18 cellular contexts compared by ENCODE assay signal in genomic region chr19:16334421-16334820, GRCh38. TPM values are rescaled to one million over a fixed set of nuclear protein-coding genes. Genes with fewer than 3 reads are reported as not detected.
DNase-seq lines count a peak whose midpoint lies in the region; ATAC-seq and TF ChIP-seq lines count a peak whose summit lies in the region.
"Had no signal": no experiment of that assay in that cellular context is flagged by ENCODE, and none has a peak within 500 bp of the region (broad histone marks: within the 10 kb centered on the region; RNA-seq: fewer than 3 reads in every experiment).

No MANE protein-coding gene starts in this region.

- no peak overlapping the region for H3K27ac ChIP-seq in CD4-positive, CD25-positive, alpha-beta regulatory T cell (ENCODE audit: insufficient read depth, low read length, poor library complexity, severe bottlenecking)
- H3K27ac ChIP-seq in IMR-90 (ENCODE audit: insufficient read depth, low read length) (no peak overlapping the region), lower lobe of right lung (no peak overlapping the region)
- H3K27ac ChIP-seq: KMS-11, PC-9, SJSA1 had no signal

- dilution Hi-C loops in IMR-90 (cut with HindIII; ENCODE audit: low sequenced_read_pairs, unreplicated experiment): no loop called here

- no peak overlapping the region for H2BK15ac ChIP-seq in IMR-90 (ENCODE audit: low read depth, low read length)

- H3K4me1 ChIP-seq in CD4-positive, CD25-positive, alpha-beta regulatory T cell (ENCODE audit: control insufficient read depth, insufficient read depth, low read length, poor library complexity, severe bottlenecking): peaks cover 50% of the 10 kb centered on the region
- H3K4me1 ChIP-seq in IMR-90 (ENCODE audit: control insufficient read depth, insufficient read depth, low read length): peaks cover 18% of the 10 kb centered on the region
- H3K4me1 ChIP-seq in lower lobe of right lung: peaks cover 28% of the 10 kb centered on the region

- no peak; the same call in 1 of the 2 replicates for TF ChIP-seq POLR2A in IMR-90 (IDR thresholded peaks at IDR 0.05; ENCODE audit: low read depth, low read length)

- peak overlapping the region; percentile 54 for H3K4ac ChIP-seq in IMR-90 (ENCODE audit: low read depth, low read length)

- H3K9me3 ChIP-seq in CD4-positive, CD25-positive, alpha-beta regulatory T cell (ENCODE audit: control insufficient read depth in 2 of 2, low read length in 2 of 2): no peaks in the 10 kb centered on the region
- H3K9me3 ChIP-seq in IMR-90 (ENCODE audit: control insufficient read depth, insufficient read depth, low read length) (no peaks in the 10 kb centered on the region), lower lobe of right lung (no peaks in the 10 kb centered on the region)
- H3K9me3 ChIP-seq: SJSA1 had no signal

- H3K9me1 ChIP-seq in IMR-90 (ENCODE audit: insufficient read depth, low read length): peaks cover 11% of the 10 kb centered on the region

- H3K23ac ChIP-seq in IMR-90 (ENCODE audit: low read depth, low read length): no peak overlapping the region

- POLR2A ChIA-PET in IMR-90 (lab: Charles Lee; ENCODE audit: unreplicated experiment): no interaction called here

- 0 out of 2 replicates have a peak overlapping the region, but pooled peaks have one; percentile 53 for H2AK5ac ChIP-seq in IMR-90 (ENCODE audit: low read depth, low read length)

- no peak overlapping the region for H4K5ac ChIP-seq in IMR-90 (ENCODE audit: low read depth, low read length)

- H3K56ac ChIP-seq in IMR-90 (ENCODE audit: extremely low read depth, insufficient read depth, low read length): no peak overlapping the region

- TF ChIP-seq RAD21 in IMR-90 (IDR thresholded peaks at IDR 0.05; ENCODE audit: low read length): no peak

- CTCF ChIA-PET in IMR-90 (lab: Yijun Ruan, JAX): no interaction called here

- no peaks in the 10 kb centered on the region for H3K27me3 ChIP-seq in CD4-positive, CD25-positive, alpha-beta regulatory T cell (ENCODE audit: control insufficient read depth, insufficient read depth, low read length)
- H3K27me3 ChIP-seq in IMR-90 (ENCODE audit: control insufficient read depth, insufficient read depth, low read length) (no peaks in the 10 kb centered on the region), lower lobe of right lung (ENCODE audit: low read depth) (no peaks in the 10 kb centered on the region)
- H3K27me3 ChIP-seq: SJSA1 had no signal

- no peak overlapping the region for H3K14ac ChIP-seq in IMR-90 (replicated peaks; ENCODE audit: low read depth, low read length)

- no peaks in the 10 kb centered on the region for H3K27me3 Mint-ChIP-seq in CD4-positive, CD25-positive, alpha-beta regulatory T cell
- H3K27me3 Mint-ChIP-seq in effector memory CD8-positive, alpha-beta T cell: no peaks in the 10 kb centered on the region
- H3K27me3 Mint-ChIP-seq in natural killer cell treated with Interleukin-12 subunit alpha and Interleukin-12 subunit beta and Interleukin-15 and Interleukin-18, amount 100 ng/mL, for 72 hours: peaks cover 0 to 2% of the 10 kb centered on the region in 2 donors
- peaks cover 6% of the 10 kb centered on the region for H3K27me3 Mint-ChIP-seq in glutamatergic neuron (ENCODE audit: unreplicated experiment)
- peaks cover 14% of the 10 kb centered on the region for H3K27me3 Mint-ChIP-seq in activated naive CD8-positive, alpha-beta T cell treated with anti-CD3 and anti-CD28 coated beads, Interleukin-2, amount 50 U/mL, for 24 hours

- H2AK9ac ChIP-seq in IMR-90 (replicated peaks; ENCODE audit: low read depth, low read length, poor library complexity): no peak overlapping the region

- TF ChIP-seq CTCF in IMR-90 (conservative IDR thresholded peaks at IDR 0.05; ENCODE audit: low read depth, low read length) (no peak), glutamatergic neuron (IDR thresholded peaks at IDR 0.05; ENCODE audit: partially characterized antibody, unreplicated experiment) (no peak), lower lobe of right lung (IDR thresholded peaks at IDR 0.05) (no peak)

- H2BK5ac ChIP-seq in IMR-90 (ENCODE audit: low read depth, low read length, poor library complexity, severe bottlenecking): no peak overlapping the region

- H3K36me3 ChIP-seq in CD4-positive, CD25-positive, alpha-beta regulatory T cell (ENCODE audit: control insufficient read depth, insufficient read depth, low read length): no peaks in the 10 kb centered on the region
- no peaks in the 10 kb centered on the region for H3K36me3 ChIP-seq in IMR-90 (ENCODE audit: control insufficient read depth, insufficient read depth, low read length)
- no peaks in the 10 kb centered on the region for H3K36me3 ChIP-seq in lower lobe of right lung

- H2AFZ ChIP-seq in IMR-90 (replicated peaks; ENCODE audit: low read length, poor library complexity): no peak overlapping the region
- H2AFZ ChIP-seq: PC-9 had no signal

- H3K18ac ChIP-seq in IMR-90 (ENCODE audit: low read depth, low read length): no peak overlapping the region

- no peak for DNase-seq in CD4-positive, CD25-positive, alpha-beta regulatory T cell
- DNase-seq in IMR-90: no peak
- DNase-seq in effector memory CD8-positive, alpha-beta T cell: no peak
- DNase-seq in natural killer cell treated with Interleukin-12 subunit alpha and Interleukin-12 subunit beta and Interleukin-15 and Interleukin-18, amount 100 ng/mL, for 72 hours (ENCODE audit: low spot score): no peak
- DNase-seq in glutamatergic neuron: no peak
- no peak for DNase-seq in lower lobe of right lung
- no peak for DNase-seq in cerebellum (ENCODE audit: low spot score)
- no peak for DNase-seq in activated naive CD8-positive, alpha-beta T cell treated with anti-CD3 and anti-CD28 coated beads, Interleukin-2, amount 50 U/mL, for 24 hours
- DNase-seq: AML-193, DMS79 treated with DMSO at 0.1 percent for 48 hours, NCI-H1436 treated with DMSO at 0.1 percent for 48 hours, NCI-H2029 treated with DMSO at 0.1 percent for 48 hours, NCI-H2171 treated with DMSO at 0.1 percent for 48 hours, NCI-H774, PC-9 had no signal

- in situ Hi-C loops in IMR-90 (cut with MboI; ENCODE audit: low sequenced_read_pairs): no loop called here

- H3K79me1 ChIP-seq in IMR-90 (ENCODE audit: low read depth in 1 of 2, low read length in 2 of 2): no peaks in the 10 kb centered on the region; a peak in 1 of 4 replicates

- peak overlapping the region; percentile 35; the same call in 1 of the 2 replicates for H2BK120ac ChIP-seq in IMR-90 (ENCODE audit: low read depth, low read length)

- peak overlapping the region in 1 of 4 donors; percentile 40 for H3K4me3 Mint-ChIP-seq in CD4-positive, CD25-positive, alpha-beta regulatory T cell
- peak overlapping the region in 1 of 2 donors; percentile 40 for H3K4me3 Mint-ChIP-seq in effector memory CD8-positive, alpha-beta T cell
- peak overlapping the region; percentile 11 for H3K4me3 Mint-ChIP-seq in natural killer cell treated with Interleukin-12 subunit alpha and Interleukin-12 subunit beta and Interleukin-15 and Interleukin-18, amount 100 ng/mL, for 72 hours
- no peak overlapping the region for H3K4me3 Mint-ChIP-seq in glutamatergic neuron (ENCODE audit: unreplicated experiment)
- no peak overlapping the region for H3K4me3 Mint-ChIP-seq in activated naive CD8-positive, alpha-beta T cell treated with anti-CD3 and anti-CD28 coated beads, Interleukin-2, amount 50 U/mL, for 24 hours

- WGBS in IMR-90 (ENCODE audit: extremely low coverage in 2 of 2, insufficient read length in 1 of 2), 2 experiments: no CpG with 5 or more reads among the region's 1 CpG

- no peak overlapping the region for H4K91ac ChIP-seq in IMR-90 (ENCODE audit: insufficient read depth, low read depth, low read length)

- no peak overlapping the region; the same call in 1 of the 2 replicates for H2BK20ac ChIP-seq in IMR-90 (ENCODE audit: low read depth, low read length)

- H3K36me3 Mint-ChIP-seq in CD4-positive, CD25-positive, alpha-beta regulatory T cell: peaks cover 8% of the 10 kb centered on the region
- H3K36me3 Mint-ChIP-seq in effector memory CD8-positive, alpha-beta T cell (ENCODE audit: insufficient read depth): peaks cover 56% of the 10 kb centered on the region
- H3K36me3 Mint-ChIP-seq in natural killer cell treated with Interleukin-12 subunit alpha and Interleukin-12 subunit beta and Interleukin-15 and Interleukin-18, amount 100 ng/mL, for 72 hours: no peaks in the 10 kb centered on the region
- no peaks in the 10 kb centered on the region for H3K36me3 Mint-ChIP-seq in glutamatergic neuron (ENCODE audit: unreplicated experiment)
- H3K36me3 Mint-ChIP-seq in activated naive CD8-positive, alpha-beta T cell treated with anti-CD3 and anti-CD28 coated beads, Interleukin-2, amount 50 U/mL, for 24 hours (ENCODE audit: low read depth): no peaks in the 10 kb centered on the region

- no TSS peak for BruUV-seq in IMR-90 (replicated peaks; lab: Mats Ljungman, UMichigan)

- no peak overlapping the region for H3K4me2 ChIP-seq in IMR-90 (ENCODE audit: low read depth, low read length)
- H3K4me2 ChIP-seq: KMS-11, PC-9 had no signal

- no peak for ATAC-seq in CD4-positive, CD25-positive, alpha-beta regulatory T cell (ENCODE audit: low read depth in 2 of 2)
- no peak for ATAC-seq in IMR-90 (ENCODE audit: low read depth)
- ATAC-seq in effector memory CD8-positive, alpha-beta T cell (replicated peaks): no peak
- no peak for ATAC-seq in natural killer cell treated with Interleukin-12 subunit alpha and Interleukin-12 subunit beta and Interleukin-15 and Interleukin-18, amount 100 ng/mL, for 72 hours
- ATAC-seq in lower lobe of right lung: no peak
- no peak for ATAC-seq in activated naive CD8-positive, alpha-beta T cell treated with anti-CD3 and anti-CD28 coated beads, Interleukin-2, amount 50 U/mL, for 24 hours
- ATAC-seq: HCT116 had no signal

- peaks cover 0 to 2% (median 0%) of the 10 kb centered on the region in 7 donors for H3K9me3 Mint-ChIP-seq in CD4-positive, CD25-positive, alpha-beta regulatory T cell
- peaks cover 0 to 1% of the 10 kb centered on the region in 2 donors for H3K9me3 Mint-ChIP-seq in effector memory CD8-positive, alpha-beta T cell
- H3K9me3 Mint-ChIP-seq in natural killer cell treated with Interleukin-12 subunit alpha and Interleukin-12 subunit beta and Interleukin-15 and Interleukin-18, amount 100 ng/mL, for 72 hours: no peaks in the 10 kb centered on the region
- H3K9me3 Mint-ChIP-seq in glutamatergic neuron (ENCODE audit: unreplicated experiment): peaks cover 2% of the 10 kb centered on the region
- H3K9me3 Mint-ChIP-seq in activated naive CD8-positive, alpha-beta T cell treated with anti-CD3 and anti-CD28 coated beads, Interleukin-2, amount 50 U/mL, for 24 hours: no peaks in the 10 kb centered on the region

- no peaks in the 10 kb centered on the region for H4K20me1 ChIP-seq in IMR-90 (ENCODE audit: insufficient read depth, low read length)

- H4K8ac ChIP-seq in IMR-90 (ENCODE audit: low read depth in 2 of 2, low read length in 2 of 2): no peak overlapping the region

- H3K27ac Mint-ChIP-seq in CD4-positive, CD25-positive, alpha-beta regulatory T cell: peak overlapping the region; percentile 20 to 66 (median 65)
- H3K27ac Mint-ChIP-seq in effector memory CD8-positive, alpha-beta T cell: peak overlapping the region; percentile 68 to 72
- H3K27ac Mint-ChIP-seq in natural killer cell treated with Interleukin-12 subunit alpha and Interleukin-12 subunit beta and Interleukin-15 and Interleukin-18, amount 100 ng/mL, for 72 hours: peak overlapping the region; percentile 17 to 58
- no peak overlapping the region for H3K27ac Mint-ChIP-seq in glutamatergic neuron (ENCODE audit: unreplicated experiment)
- H3K27ac Mint-ChIP-seq in activated naive CD8-positive, alpha-beta T cell treated with anti-CD3 and anti-CD28 coated beads, Interleukin-2, amount 50 U/mL, for 24 hours: no peak overlapping the region

- intact Hi-C loops in IMR-90 (cut with micrococcal nuclease): no loop called here
- intact Hi-C loops in lower lobe of right lung (cut with DNase I): no loop called here

- no peak overlapping the region for H3K4me3 ChIP-seq in CD4-positive, CD25-positive, alpha-beta regulatory T cell (ENCODE audit: low read depth, low read length)
- no peak overlapping the region for H3K4me3 ChIP-seq in IMR-90 (ENCODE audit: insufficient read depth, low read depth, low read length)
- no peak overlapping the region for H3K4me3 ChIP-seq in lower lobe of right lung
- H3K4me3 ChIP-seq: PC-9, SJSA1 had no signal

- H3K9ac ChIP-seq in IMR-90 (ENCODE audit: low read depth, low read length): no peak overlapping the region
- H3K9ac ChIP-seq: KMS-11 had no signal

- peaks cover 8 to 74% (median 41%) of the 10 kb centered on the region in 4 donors for H3K4me1 Mint-ChIP-seq in CD4-positive, CD25-positive, alpha-beta regulatory T cell
- peaks cover 63 to 68% of the 10 kb centered on the region in 2 donors for H3K4me1 Mint-ChIP-seq in effector memory CD8-positive, alpha-beta T cell (ENCODE audit: low read depth in 2 of 2)
- peaks cover 54 to 59% of the 10 kb centered on the region in 2 donors for H3K4me1 Mint-ChIP-seq in natural killer cell treated with Interleukin-12 subunit alpha and Interleukin-12 subunit beta and Interleukin-15 and Interleukin-18, amount 100 ng/mL, for 72 hours (ENCODE audit: low read depth in 2 of 2)
- no peaks in the 10 kb centered on the region for H3K4me1 Mint-ChIP-seq in glutamatergic neuron (ENCODE audit: low read depth, unreplicated experiment)
- peaks cover 59% of the 10 kb centered on the region for H3K4me1 Mint-ChIP-seq in activated naive CD8-positive, alpha-beta T cell treated with anti-CD3 and anti-CD28 coated beads, Interleukin-2, amount 50 U/mL, for 24 hours

RNA-seq across cellular contexts. Expression of gene KLF2, which starts 9.8 kb away (rescaled TPM):
- total RNA-seq in CD4-positive, CD25-positive, alpha-beta regulatory T cell: 725 TPM
- 100 to 1,000 TPM in 2 of 4 donors, 10 to 100 TPM in 2; 95.1 to 139 (median 118) TPM for polyA plus RNA-seq in CD4-positive, CD25-positive, alpha-beta regulatory T cell
- total RNA-seq in IMR-90 (2012; rRNA removed): 1.1 and 3.3 TPM in 2 replicates
- polyA plus RNA-seq in IMR-90 (2012; rRNA removed): 34.4 and 38.9 TPM in 2 replicates
- 49.1 and 78.5 TPM in 2 replicates for polyA plus RNA-seq in IMR-90 (2012; cell fraction: cytosol; rRNA removed)
- polyA plus RNA-seq in IMR-90 (2012; cell fraction: nucleus; rRNA removed; ENCODE audit: low replicate concordance): 129 and 171 TPM in 2 replicates
- 1 to 10 TPM; 3.4 to 6.7 TPM for total RNA-seq in natural killer cell treated with Interleukin-12 subunit alpha and Interleukin-12 subunit beta and Interleukin-15 and Interleukin-18, amount 100 ng/mL, for 72 hours
- not detected for total RNA-seq in glutamatergic neuron (ENCODE audit: unreplicated experiment)
- total RNA-seq in lower lobe of right lung: 137 TPM
- total RNA-seq in cerebellum: 5.3 TPM

Comparison
In these comparisons a context has a peak if more than half of its experiments do, and no peak if none do; other contexts are left out.
1. H3K27ac Mint-ChIP-seq: peak in CD4-positive, CD25-positive, alpha-beta regulatory T cell (3 of 3), effector memory CD8-positive, alpha-beta T cell (2 of 2) and natural killer cell treated with Interleukin-12 subunit alpha and Interleukin-12 subunit beta and Interleukin-15 and Interleukin-18, amount 100 ng/mL, for 72 hours (2 of 2); none in glutamatergic neuron (single experiment) and activated naive CD8-positive, alpha-beta T cell treated with anti-CD3 and anti-CD28 coated beads, Interleukin-2, amount 50 U/mL, for 24 hours (single experiment).
2. RNA of gene KLF2, which starts 9.8 kb away (total RNA-seq): 725 TPM in CD4-positive, CD25-positive, alpha-beta regulatory T cell (single experiment) and 137 TPM in lower lobe of right lung (single experiment); 3.4 to 6.7 TPM in natural killer cell treated with Interleukin-12 subunit alpha and Interleukin-12 subunit beta and Interleukin-15 and Interleukin-18, amount 100 ng/mL, for 72 hours, 5.3 TPM in cerebellum (single experiment), 1.1 to 3.3 TPM in IMR-90 and not detected in glutamatergic neuron (single experiment); every median in the first group is over 10 times any median in the second.